9 cellular contexts compared by ENCODE assay signal in the genomic region with DNA sequence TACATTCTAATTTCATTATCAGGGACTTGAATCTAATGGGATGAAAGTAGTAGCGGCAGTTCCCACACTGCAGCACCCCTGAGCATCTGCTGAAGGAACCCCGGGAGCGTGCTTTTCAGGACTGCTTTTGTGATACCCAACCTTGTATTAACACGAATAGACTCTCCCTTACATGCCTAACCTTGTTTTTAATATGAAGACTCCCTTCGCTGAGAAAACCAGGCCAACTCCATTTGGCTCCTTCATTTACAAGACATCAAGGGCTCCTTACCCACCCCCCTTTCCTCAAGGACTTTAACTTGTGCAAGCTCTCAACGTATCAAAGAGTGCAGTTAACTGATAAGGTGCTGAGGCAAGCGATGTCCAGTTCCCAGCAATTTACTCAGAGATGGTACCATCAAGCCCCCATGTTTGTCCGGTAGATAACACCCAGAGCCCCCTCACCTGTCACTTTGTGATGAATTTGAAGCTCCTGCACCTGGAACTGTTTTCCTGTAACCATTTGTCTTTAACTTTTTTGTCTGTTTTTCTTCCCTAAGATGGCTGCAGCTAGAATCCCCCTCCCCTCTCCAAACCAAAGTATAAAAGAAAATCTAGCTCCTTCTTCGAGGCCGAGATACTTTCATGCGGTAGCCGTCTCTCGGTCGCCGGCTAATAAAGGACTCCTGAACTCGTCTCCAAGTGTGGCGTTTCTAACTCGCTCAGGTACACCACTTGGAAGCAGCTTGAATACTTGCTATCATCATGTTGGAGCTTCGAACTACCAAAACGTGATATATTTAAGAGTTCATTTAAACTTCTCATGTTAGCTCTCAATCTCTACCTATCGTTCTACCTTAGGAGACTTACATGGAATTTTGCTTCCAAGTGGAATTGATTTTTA. TPM values are rescaled to one million over a fixed set of nuclear protein-coding genes. Genes with fewer than 3 reads are reported as not detected.
DNase-seq lines count a peak whose midpoint lies in the region; ATAC-seq and TF ChIP-seq lines count a peak whose summit lies in the region.
"Had no signal": no experiment of that assay in that cellular context is flagged by ENCODE, and none has a peak within 500 bp of the region (broad histone marks: within the 10 kb centered on the region; RNA-seq: fewer than 3 reads in every experiment).

No MANE protein-coding gene starts in this region.

- no peak overlapping the region for H3K4me3 Mint-ChIP-seq in activated T-helper 17 cell treated with anti-CD3 and anti-CD28 coated beads, Interleukin-2, amount 50 U/mL, for 72 hours
- no peak overlapping the region for H3K4me3 Mint-ChIP-seq in nephron

- H3K27ac ChIP-seq in HEK293 (ENCODE audit: extremely low read depth, low read depth, low read length) (peak overlapping the region; percentile 20; the same call in 1 of the 2 replicates), tibial nerve (no peak overlapping the region)

- no peak overlapping the region for H3K4me3 ChIP-seq in HEK293 (ENCODE audit: low read depth, low read length)
- H3K4me3 ChIP-seq in tibial nerve = no peak overlapping the region
- H3K4me3 ChIP-seq: mucosa of descending colon had no signal

- H3K27ac Mint-ChIP-seq in activated T-helper 17 cell treated with anti-CD3 and anti-CD28 coated beads, Interleukin-2, amount 50 U/mL, for 72 hours = peak overlapping the region; percentile 36
- H3K27ac Mint-ChIP-seq in nephron = peak overlapping the region; percentile 15 to 89 (median 39)

- TF ChIP-seq CTCF in HEK293 (tag by site-specific recombination; IDR thresholded peaks at IDR 0.05) (no peak), nephron (IDR thresholded peaks at IDR 0.05; ENCODE audit: unreplicated experiment in 3 of 3) (no peak), tibial nerve (IDR thresholded peaks at IDR 0.05) (no peak)

- 87 to 88% methylated on average over 21 of the region's 21 CpGs for WGBS in tibial nerve, 2 donors

- no peaks in the 10 kb centered on the region for H3K9me3 Mint-ChIP-seq in activated T-helper 17 cell treated with anti-CD3 and anti-CD28 coated beads, Interleukin-2, amount 50 U/mL, for 72 hours
- no peaks in the 10 kb centered on the region for H3K9me3 Mint-ChIP-seq in nephron

- peak; percentile 37 for DNase-seq in DMS114 treated with DMSO at 0.1 percent for 48 hours (lab: John Stamatoyannopoulos, UW; ENCODE audit: unreplicated experiment)
- DNase-seq in stimulated activated CD4-positive, alpha-beta T cell treated with anti-CD3 and anti-CD28 coated beads, Interleukin-12 subunit alpha, Interleukin-12 subunit beta, amount 100 ng/mL, for 4 hours = no peak
- no peak for DNase-seq in tibial nerve (ENCODE audit: low spot score in 2 of 2)
- no peak for DNase-seq in NCI-H526 (lab: John Stamatoyannopoulos, UW)
- DNase-seq: hypothalamus had no signal

- no peak for TF ChIP-seq POLR2A in tibial nerve (IDR thresholded peaks at IDR 0.05)

- H3K4me1 ChIP-seq in HEK293 (ENCODE audit: control insufficient read depth, insufficient read depth, low read length) (no peaks in the 10 kb centered on the region), tibial nerve (peaks cover 0 to 55% (median 2%) of the 10 kb centered on the region in 4 donors)

- CTCF ChIA-PET in HEK293 (lab: Yijun Ruan, JAX) = interaction anchor here (0.9 to 1.6 kb wide), 3 partner anchors 8 to 55 kb away, joined by 3 to 4 read pairs (median 4); partner anchors contain the start of gene HNRNPH1

- H3K27me3 ChIP-seq in tibial nerve = no peaks in the 10 kb centered on the region

- H3K36me3 ChIP-seq in HEK293 (ENCODE audit: control insufficient read depth in 2 of 2, insufficient read depth in 1 of 2, low read length in 2 of 2) (peaks cover 55 to 93% of the 10 kb centered on the region in 2 experiments), tibial nerve (peaks cover 8 to 100% (median 43%) of the 10 kb centered on the region in 3 donors)

- POLR2A ChIA-PET in HEK293 (lab: Yijun Ruan, JAX) = interaction anchor here (0.8 to 6.2 kb wide), 6 partner anchors 7 to 62 kb away, joined by 3 to 94 read pairs (median 6); partner anchors contain the start of genes HNRNPH1 and RUFY1

- no peak for ATAC-seq in activated T-helper 17 cell treated with anti-CD3 and anti-CD28 coated beads, Interleukin-2, amount 50 U/mL, for 72 hours (replicated peaks)
- ATAC-seq: mucosa of descending colon had no signal

- peaks cover 94% of the 10 kb centered on the region for H3K36me3 Mint-ChIP-seq in activated T-helper 17 cell treated with anti-CD3 and anti-CD28 coated beads, Interleukin-2, amount 50 U/mL, for 72 hours (ENCODE audit: low read depth)
- H3K36me3 Mint-ChIP-seq in nephron (ENCODE audit: low read depth) = peaks cover 80% of the 10 kb centered on the region

- H3K9me3 ChIP-seq in HEK293 (ENCODE audit: control insufficient read depth, insufficient read depth, low read depth, low read length) (no peaks in the 10 kb centered on the region), tibial nerve (no peaks in the 10 kb centered on the region)
- H3K9me3 ChIP-seq: mucosa of descending colon had no signal

- H3K4me1 Mint-ChIP-seq in activated T-helper 17 cell treated with anti-CD3 and anti-CD28 coated beads, Interleukin-2, amount 50 U/mL, for 72 hours = peaks cover 41% of the 10 kb centered on the region
- peaks cover 61% of the 10 kb centered on the region for H3K4me1 Mint-ChIP-seq in nephron

- no peaks in the 10 kb centered on the region for H3K27me3 Mint-ChIP-seq in activated T-helper 17 cell treated with anti-CD3 and anti-CD28 coated beads, Interleukin-2, amount 50 U/mL, for 72 hours
- H3K27me3 Mint-ChIP-seq in nephron (ENCODE audit: low read depth) = no peaks in the 10 kb centered on the region

- no peak for TF ChIP-seq EP300 in tibial nerve (IDR thresholded peaks at IDR 0.05)

TF ChIP-seq in HEK293, 187 proteins besides CTCF, POLR2A, EP300 and RAD21 (continues in another document):
- TF ChIP-seq ATF2 (tag by site-specific recombination; IDR thresholded peaks at IDR 0.05; ENCODE audit: low read depth) (no peak), ZXDB (tag by site-specific recombination; IDR thresholded peaks at IDR 0.05) (0 out of 2 replicates have a peak, but pooled peaks have one; percentile 42), ZNF391 (tag by site-specific recombination; IDR thresholded peaks at IDR 0.05; ENCODE audit: borderline replicate concordance, low read depth) (peak; percentile 11; the same call in 1 of the 2 replicates), ZNF302 (tag by site-specific recombination; IDR thresholded peaks at IDR 0.05; ENCODE audit: low read depth) (no peak)
- TF ChIP-seq, protein P1, sequence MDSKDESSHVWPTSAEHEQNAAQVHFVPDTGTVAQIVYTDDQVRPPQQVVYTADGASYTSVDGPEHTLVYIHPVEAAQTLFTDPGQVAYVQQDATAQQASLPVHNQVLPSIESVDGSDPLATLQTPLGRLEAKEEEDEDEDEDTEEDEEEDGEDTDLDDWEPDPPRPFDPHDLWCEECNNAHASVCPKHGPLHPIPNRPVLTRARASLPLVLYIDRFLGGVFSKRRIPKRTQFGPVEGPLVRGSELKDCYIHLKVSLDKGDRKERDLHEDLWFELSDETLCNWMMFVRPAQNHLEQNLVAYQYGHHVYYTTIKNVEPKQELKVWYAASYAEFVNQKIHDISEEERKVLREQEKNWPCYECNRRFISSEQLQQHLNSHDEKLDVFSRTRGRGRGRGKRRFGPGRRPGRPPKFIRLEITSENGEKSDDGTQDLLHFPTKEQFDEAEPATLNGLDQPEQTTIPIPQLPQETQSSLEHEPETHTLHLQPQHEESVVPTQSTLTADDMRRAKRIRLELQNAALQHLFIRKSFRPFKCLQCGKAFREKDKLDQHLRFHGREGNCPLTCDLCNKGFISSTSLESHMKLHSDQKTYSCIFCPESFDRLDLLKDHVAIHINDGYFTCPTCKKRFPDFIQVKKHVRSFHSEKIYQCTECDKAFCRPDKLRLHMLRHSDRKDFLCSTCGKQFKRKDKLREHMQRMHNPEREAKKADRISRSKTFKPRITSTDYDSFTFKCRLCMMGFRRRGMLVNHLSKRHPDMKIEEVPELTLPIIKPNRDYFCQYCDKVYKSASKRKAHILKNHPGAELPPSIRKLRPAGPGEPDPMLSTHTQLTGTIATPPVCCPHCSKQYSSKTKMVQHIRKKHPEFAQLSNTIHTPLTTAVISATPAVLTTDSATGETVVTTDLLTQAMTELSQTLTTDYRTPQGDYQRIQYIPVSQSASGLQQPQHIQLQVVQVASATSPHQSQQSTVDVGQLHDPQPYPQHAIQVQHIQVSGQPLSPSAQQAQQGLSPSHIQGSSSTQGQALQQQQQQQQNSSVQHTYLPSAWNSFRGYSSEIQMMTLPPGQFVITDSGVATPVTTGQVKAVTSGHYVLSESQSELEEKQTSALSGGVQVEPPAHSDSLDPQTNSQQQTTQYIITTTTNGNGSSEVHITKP (tag by site-specific recombination; IDR thresholded peaks at IDR 0.05) = 0 out of 2 replicates have a peak, but pooled peaks have one; percentile 15

RNA-seq across cellular contexts. Expression of gene HNRNPH1, which starts 10.7 kb away (rescaled TPM):
- total RNA-seq in activated T-helper 17 cell treated with anti-CD3 and anti-CD28 coated beads, Interleukin-2, amount 50 U/mL, for 72 hours = 100 to 1,000 TPM; 761 to 957 TPM
- total RNA-seq in tibial nerve = 100 to 1,000 TPM; 473 to 711 (median 678) TPM
